Comparison of ENCODE assay signal across 16 cellular contexts in genomic region chr22:19717181-19717580, GRCh38. TPM values are rescaled to one million over a fixed set of nuclear protein-coding genes. Genes with fewer than 3 reads are reported as not detected.
DNase-seq lines count a peak whose midpoint lies in the region; ATAC-seq and TF ChIP-seq lines count a peak whose summit lies in the region.
"Had no signal": no experiment of that assay in that cellular context is flagged by ENCODE, and none has a peak within 500 bp of the region (broad histone marks: within the 10 kb centered on the region; RNA-seq: fewer than 3 reads in every experiment).

No MANE protein-coding gene starts in this region.

- H3K9me3 ChIP-seq in smooth muscle cell (replicated peaks; ENCODE audit: low read depth) (no peaks in the 10 kb centered on the region), lower lobe of right lung (no peaks in the 10 kb centered on the region)
- H3K9me3 ChIP-seq: heart left ventricle, spleen, transverse colon had no signal

- H3K9ac ChIP-seq in smooth muscle cell (ENCODE audit: low read depth) = no peak overlapping the region

- H3K4me3 Mint-ChIP-seq in activated naive CD8-positive, alpha-beta T cell treated with anti-CD3 and anti-CD28 coated beads, Interleukin-2, amount 10 ng/mL, durations not matched to agents 7 days and 5 days = no peak overlapping the region
- H3K4me3 Mint-ChIP-seq in activated naive CD8-positive, alpha-beta T cell treated with anti-CD3 and anti-CD28 coated beads for 36 hours = no peak overlapping the region

- intact Hi-C loops in lower lobe of right lung (cut with DNase I) = no loop called here

- no peak overlapping the region for H2AFZ ChIP-seq in smooth muscle cell (ENCODE audit: low read depth)

- H3K27ac Mint-ChIP-seq in activated naive CD8-positive, alpha-beta T cell treated with anti-CD3 and anti-CD28 coated beads, Interleukin-2, amount 10 ng/mL, durations not matched to agents 7 days and 5 days = no peak overlapping the region
- no peak overlapping the region for H3K27ac Mint-ChIP-seq in activated naive CD8-positive, alpha-beta T cell treated with anti-CD3 and anti-CD28 coated beads for 36 hours

- H3K79me2 ChIP-seq in smooth muscle cell (ENCODE audit: low read depth) = no peaks in the 10 kb centered on the region

- no peaks in the 10 kb centered on the region for H3K9me3 Mint-ChIP-seq in activated naive CD8-positive, alpha-beta T cell treated with anti-CD3 and anti-CD28 coated beads, Interleukin-2, amount 10 ng/mL, durations not matched to agents 7 days and 5 days
- H3K9me3 Mint-ChIP-seq in activated naive CD8-positive, alpha-beta T cell treated with anti-CD3 and anti-CD28 coated beads for 36 hours = no peaks in the 10 kb centered on the region
- H3K9me3 Mint-ChIP-seq: CD4-positive, CD25-positive, alpha-beta regulatory T cell had no signal

- peak; percentile 34 for DNase-seq in activated naive CD8-positive, alpha-beta T cell treated with anti-CD3 and anti-CD28 coated beads, Interleukin-2, amount 10 ng/mL, durations not matched to agents 7 days and 5 days
- DNase-seq in activated naive CD8-positive, alpha-beta T cell treated with anti-CD3 and anti-CD28 coated beads for 36 hours = no peak
- DNase-seq in hepatic stellate cell (ENCODE audit: low spot score) = peak; percentile 23
- no peak for DNase-seq in smooth muscle cell (lab: John Stamatoyannopoulos, UW; ENCODE audit: unreplicated experiment)
- DNase-seq in lower lobe of right lung = no peak
- DNase-seq in NAMALWA (ENCODE audit: low spot score) = no peak
- DNase-seq: NCI-H1694 treated with DMSO at 0.1 percent for 48 hours; NK-92 treated with Interleukin-12 subunit alpha and Interleukin-12 subunit beta, amount 100 ng/mL, for 24 hours had no signal

- POLR2A ChIA-PET in activated naive CD8-positive, alpha-beta T cell treated with anti-CD3 and anti-CD28 coated beads, Interleukin-2, amount 10 ng/mL, durations not matched to agents 7 days and 5 days (lab: Charles Lee) = no interaction called here

- 88% methylated on average over 9 of the region's 9 CpGs for WGBS in smooth muscle cell (ENCODE audit: low lambda C conversion rate)

- H3K27ac ChIP-seq in smooth muscle cell (ENCODE audit: low read depth) (no peak overlapping the region), lower lobe of right lung (no peak overlapping the region)

- H3K27me3 Mint-ChIP-seq in activated naive CD8-positive, alpha-beta T cell treated with anti-CD3 and anti-CD28 coated beads, Interleukin-2, amount 10 ng/mL, durations not matched to agents 7 days and 5 days = peaks cover 46% of the 10 kb centered on the region
- H3K27me3 Mint-ChIP-seq in activated naive CD8-positive, alpha-beta T cell treated with anti-CD3 and anti-CD28 coated beads for 36 hours = peaks cover 42% of the 10 kb centered on the region

- peaks cover 4% of the 10 kb centered on the region for H3F3A ChIP-seq in smooth muscle cell (ENCODE audit: low read depth)

- peak overlapping the region; percentile 89 for H3K4me2 ChIP-seq in smooth muscle cell

- no peak for ATAC-seq in activated naive CD8-positive, alpha-beta T cell treated with anti-CD3 and anti-CD28 coated beads, Interleukin-2, amount 10 ng/mL, durations not matched to agents 7 days and 5 days (ENCODE audit: low read depth)
- peak; percentile 6; the same call in 2 of the 3 replicates for ATAC-seq in SK-N-SH treated with all-trans-retinoic acid at 6 μM for 48 hours
- ATAC-seq in GM21447 (IDR thresholded peaks at IDR 0.05; ENCODE audit: unreplicated experiment) = no peak
- no peak for ATAC-seq in lower lobe of right lung

- peaks cover 2% of the 10 kb centered on the region for H3K4me1 Mint-ChIP-seq in activated naive CD8-positive, alpha-beta T cell treated with anti-CD3 and anti-CD28 coated beads, Interleukin-2, amount 10 ng/mL, durations not matched to agents 7 days and 5 days
- H3K4me1 Mint-ChIP-seq in activated naive CD8-positive, alpha-beta T cell treated with anti-CD3 and anti-CD28 coated beads for 36 hours = peaks cover 9% of the 10 kb centered on the region

- peaks cover 41% of the 10 kb centered on the region for H4K20me1 ChIP-seq in smooth muscle cell (ENCODE audit: low read depth)

- no peaks in the 10 kb centered on the region for H3K36me3 Mint-ChIP-seq in activated naive CD8-positive, alpha-beta T cell treated with anti-CD3 and anti-CD28 coated beads, Interleukin-2, amount 10 ng/mL, durations not matched to agents 7 days and 5 days
- no peaks in the 10 kb centered on the region for H3K36me3 Mint-ChIP-seq in activated naive CD8-positive, alpha-beta T cell treated with anti-CD3 and anti-CD28 coated beads for 36 hours
- H3K36me3 Mint-ChIP-seq: CD4-positive, CD25-positive, alpha-beta regulatory T cell had no signal

- no peak overlapping the region for H3K4me3 ChIP-seq in smooth muscle cell
- H3K4me3 ChIP-seq in lower lobe of right lung = no peak overlapping the region

- no peaks in the 10 kb centered on the region for H3K36me3 ChIP-seq in smooth muscle cell (ENCODE audit: low read depth)
- H3K36me3 ChIP-seq in lower lobe of right lung = no peaks in the 10 kb centered on the region
- H3K36me3 ChIP-seq: transverse colon had no signal

- TF ChIP-seq CTCF in smooth muscle cell (IDR thresholded peaks at IDR 0.05; ENCODE audit: borderline replicate concordance, insufficient read depth, poor library complexity, severe bottlenecking) (no peak), lower lobe of right lung (IDR thresholded peaks at IDR 0.05) (no peak)

- peaks cover 19% of the 10 kb centered on the region for H3K4me1 ChIP-seq in smooth muscle cell (ENCODE audit: low read depth)
- peaks cover 21% of the 10 kb centered on the region for H3K4me1 ChIP-seq in lower lobe of right lung

- peaks cover 16% of the 10 kb centered on the region for H3K27me3 ChIP-seq in smooth muscle cell (ENCODE audit: low read depth)
- peaks cover 75% of the 10 kb centered on the region for H3K27me3 ChIP-seq in lower lobe of right lung (ENCODE audit: low read depth)

TF ChIP-seq in SK-N-SH treated with all-trans-retinoic acid at 6 μM for 48 hours, 23 proteins besides CTCF, POLR2A, EP300 and RAD21 (continues in another document):
- TF ChIP-seq ARNTL (CRISPR knock-in tag; IDR thresholded peaks at IDR 0.05; ENCODE audit: borderline replicate concordance, low read depth) (no peak), PATZ1 (CRISPR knock-in tag; IDR thresholded peaks at IDR 0.05; ENCODE audit: borderline replicate concordance) (no peak), SNAI2 (CRISPR knock-in tag; IDR thresholded peaks at IDR 0.05) (no peak), ZNF70 (CRISPR knock-in tag; IDR thresholded peaks at IDR 0.05) (no peak), ZC3H10 (CRISPR knock-in tag; IDR thresholded peaks at IDR 0.05) (no peak), ZFP30 (CRISPR knock-in tag; IDR thresholded peaks at IDR 0.05) (no peak), RARB (CRISPR knock-in tag; IDR thresholded peaks at IDR 0.05) (no peak), OSR1 (CRISPR knock-in tag; IDR thresholded peaks at IDR 0.05) (no peak)

RNA-seq across cellular contexts. Expression of gene SEPTIN5, which starts 2.9 kb away (rescaled TPM):
- total RNA-seq in activated naive CD8-positive, alpha-beta T cell treated with anti-CD3 and anti-CD28 coated beads, Interleukin-2, amount 10 ng/mL, durations not matched to agents 7 days and 5 days = not detected
- 1 to 10 TPM; 1.1 to 1.3 TPM for total RNA-seq in activated naive CD8-positive, alpha-beta T cell treated with anti-CD3 and anti-CD28 coated beads for 36 hours
- 19.9 and 26.6 TPM in 2 replicates for total RNA-seq in smooth muscle cell
- polyA plus RNA-seq in smooth muscle cell = 41.5 and 64.1 TPM in 2 replicates
- 9.3 TPM for total RNA-seq in lower lobe of right lung
- total RNA-seq: HT-29 had no signal
- polyA plus RNA-seq: CD4-positive, CD25-positive, alpha-beta regulatory T cell had no signal

RNA-seq across cellular contexts. Expression of gene GP1BB, which starts 6.2 kb away (rescaled TPM):
- not detected for total RNA-seq in activated naive CD8-positive, alpha-beta T cell treated with anti-CD3 and anti-CD28 coated beads, Interleukin-2, amount 10 ng/mL, durations not matched to agents 7 days and 5 days
- total RNA-seq in activated naive CD8-positive, alpha-beta T cell treated with anti-CD3 and anti-CD28 coated beads for 36 hours = not detected
- 0.94 and 3.0 TPM in 2 replicates for total RNA-seq in smooth muscle cell
- polyA plus RNA-seq in smooth muscle cell = 6.7 and 9.7 TPM in 2 replicates
- 2.8 TPM for total RNA-seq in lower lobe of right lung
- total RNA-seq: HT-29 had no signal
- polyA plus RNA-seq: CD4-positive, CD25-positive, alpha-beta regulatory T cell had no signal

RNA-seq across cellular contexts. Expression of gene TBX1, which starts 43.4 kb away (rescaled TPM):
- total RNA-seq in activated naive CD8-positive, alpha-beta T cell treated with anti-CD3 and anti-CD28 coated beads, Interleukin-2, amount 10 ng/mL, durations not matched to agents 7 days and 5 days = under 1 TPM; 0.37 to 0.47 TPM
- not detected for total RNA-seq in activated naive CD8-positive, alpha-beta T cell treated with anti-CD3 and anti-CD28 coated beads for 36 hours
- not detected in 2 replicates for total RNA-seq in smooth muscle cell
- not detected in 2 replicates for polyA plus RNA-seq in smooth muscle cell
- total RNA-seq in lower lobe of right lung = 13.5 TPM
- total RNA-seq: CD4-positive, CD25-positive, alpha-beta regulatory T cell; fibroblast of lung; HT-29 had no signal
- polyA plus RNA-seq: CD4-positive, CD25-positive, alpha-beta regulatory T cell; fibroblast of lung had no signal

Comparison
In these comparisons a context has a peak if more than half of its experiments do, and no peak if none do; other contexts are left out.
1. DNase-seq: peak in activated naive CD8-positive, alpha-beta T cell treated with anti-CD3 and anti-CD28 coated beads, Interleukin-2, amount 10 ng/mL, durations not matched to agents 7 days and 5 days (single experiment) and hepatic stellate cell (single experiment); none in activated naive CD8-positive, alpha-beta T cell treated with anti-CD3 and anti-CD28 coated beads for 36 hours (single experiment), smooth muscle cell (single experiment), lower lobe of right lung (single experiment) and NAMALWA (single experiment).